Comparison of ENCODE assay signal across 12 cellular contexts in genomic region chr2:66445781-66446177, GRCh38. TPM values are rescaled to one million over a fixed set of nuclear protein-coding genes. Genes with fewer than 3 reads are reported as not detected.
DNase-seq lines count a peak whose midpoint lies in the region; TF ChIP-seq lines count a peak whose summit lies in the region.
"Had no signal": no experiment of that assay in that cellular context is flagged by ENCODE, and none has a peak within 500 bp of the region (broad histone marks: within the 10 kb centered on the region; RNA-seq: fewer than 3 reads in every experiment).

No MANE protein-coding gene starts in this region.

- H3K9me2 ChIP-seq in hepatocyte (replicated peaks; ENCODE audit: insufficient read depth) (no peaks in the 10 kb centered on the region), OCI-LY7 (ENCODE audit: insufficient read depth, low read length) (no peaks in the 10 kb centered on the region)

- no peaks in the 10 kb centered on the region for H3K9me3 ChIP-seq in hepatocyte (ENCODE audit: low read depth)
- H3K9me3 ChIP-seq in OCI-LY7 (ENCODE audit: low read length) = no peaks in the 10 kb centered on the region

- POLR2A ChIA-PET in BJ (lab: Charles Lee) (no interaction called here), OCI-LY7 (lab: Charles Lee) (no interaction called here)

- H3K27me3 ChIP-seq in BJ (ENCODE audit: control insufficient read depth, insufficient read depth, low read length) (no peaks in the 10 kb centered on the region), hepatocyte (no peaks in the 10 kb centered on the region)

- peaks cover 1% of the 10 kb centered on the region for H3K27me3 Mint-ChIP-seq in brain

- H3K4me1 ChIP-seq in hepatocyte (ENCODE audit: insufficient read depth) (peaks cover 7% of the 10 kb centered on the region), OCI-LY7 (ENCODE audit: insufficient read depth, low read length, poor library complexity, severe bottlenecking) (no peaks in the 10 kb centered on the region)

- H4K20me1 ChIP-seq in hepatocyte (ENCODE audit: insufficient read depth, poor library complexity, severe bottlenecking) = no peaks in the 10 kb centered on the region
- H4K20me1 ChIP-seq in OCI-LY7 (ENCODE audit: insufficient read depth, low read length) = no peaks in the 10 kb centered on the region

- CTCF ChIA-PET in BJ (lab: Yijun Ruan, JAX) = interaction anchor here (0.8 kb wide), 1 partner anchor 129 kb away, joined by 3 read pairs; no protein-coding TSS in a partner anchor
- CTCF ChIA-PET in OCI-LY7 (lab: Charles Lee; ENCODE audit: unreplicated experiment) = no interaction called here

- H3K36me3 ChIP-seq in BJ (ENCODE audit: control insufficient read depth, insufficient read depth, low read length) = peaks cover 22% of the 10 kb centered on the region
- no peaks in the 10 kb centered on the region for H3K36me3 ChIP-seq in hepatocyte (replicated peaks; ENCODE audit: insufficient read depth, low read depth)
- H3K36me3 ChIP-seq in OCI-LY7 (ENCODE audit: insufficient read depth, low read length) = no peaks in the 10 kb centered on the region

- H3K4me2 ChIP-seq in hepatocyte (peak overlapping the region; percentile 87), OCI-LY7 (ENCODE audit: low read length) (no peak overlapping the region)

- H3K4me3 Mint-ChIP-seq in brain = peak overlapping the region in 4 of 5 experiments; percentile 68 to 98 (median 92)
- H3K4me3 Mint-ChIP-seq: activated naive CD4-positive, alpha-beta T cell treated with anti-CD3 and anti-CD28 coated beads, Interleukin-2, amount 10 ng/mL, durations not matched to agents 7 days and 5 days had no signal

- 19% methylated on average over 25 of the region's 25 CpGs for WGBS in hepatocyte (ENCODE audit: low lambda C conversion rate, missing lambda C conversion rate)

- peak overlapping the region; percentile 93 for H3K27ac ChIP-seq in hepatocyte
- H3K27ac ChIP-seq in OCI-LY7 (ENCODE audit: low read depth, low read length, poor library complexity, severe bottlenecking) = no peak overlapping the region

- peak overlapping the region in 3 of 5 experiments; percentile 96 to 99 (median 96) for H3K27ac Mint-ChIP-seq in brain
- H3K27ac Mint-ChIP-seq: activated naive CD4-positive, alpha-beta T cell treated with anti-CD3 and anti-CD28 coated beads, Interleukin-2, amount 10 ng/mL, durations not matched to agents 7 days and 5 days had no signal

- peaks cover 82% of the 10 kb centered on the region for H3K4me1 Mint-ChIP-seq in brain
- H3K4me1 Mint-ChIP-seq: activated naive CD4-positive, alpha-beta T cell treated with anti-CD3 and anti-CD28 coated beads, Interleukin-2, amount 10 ng/mL, durations not matched to agents 7 days and 5 days had no signal

- TF ChIP-seq CTCF in BJ (IDR thresholded peaks at IDR 0.05; ENCODE audit: insufficient read depth, low read depth, low read length) = peak; percentile 16; the same call in 1 of the 2 replicates
- TF ChIP-seq CTCF in brain (conservative IDR thresholded peaks at IDR 0.05) = peak in 1 of 2 experiments; percentile 23
- TF ChIP-seq CTCF in hepatocyte (IDR thresholded peaks at IDR 0.05; ENCODE audit: poor library complexity) = peak; percentile 37
- TF ChIP-seq CTCF in OCI-LY7 (conservative IDR thresholded peaks at IDR 0.05; ENCODE audit: low read length) = no peak

- peaks cover 39% of the 10 kb centered on the region for H3K36me3 Mint-ChIP-seq in brain
- H3K36me3 Mint-ChIP-seq: activated naive CD4-positive, alpha-beta T cell treated with anti-CD3 and anti-CD28 coated beads, Interleukin-2, amount 10 ng/mL, durations not matched to agents 7 days and 5 days had no signal

- H3K9me3 Mint-ChIP-seq in brain = no peaks in the 10 kb centered on the region
- H3K9me3 Mint-ChIP-seq: activated naive CD4-positive, alpha-beta T cell treated with anti-CD3 and anti-CD28 coated beads, Interleukin-2, amount 10 ng/mL, durations not matched to agents 7 days and 5 days had no signal

- DNase-seq in BJ (ENCODE audit: low read depth) (no peak), hepatocyte (ENCODE audit: low spot score) (peak; percentile 55), posterior vena cava (ENCODE audit: low spot score) (peak; percentile 82), OCI-LY7 (ENCODE audit: low spot score) (no peak), NAMALWA (ENCODE audit: low spot score) (no peak), GF-D8 (lab: John Stamatoyannopoulos, UW) (no peak)
- DNase-seq in activated CD8-positive, alpha-beta memory T cell treated with anti-CD3 and anti-CD28 coated beads for 24 hours = no peak
- DNase-seq: activated naive CD4-positive, alpha-beta T cell treated with anti-CD3 and anti-CD28 coated beads, Interleukin-2, amount 10 ng/mL, durations not matched to agents 7 days and 5 days; left colon; NCI-H1930 had no signal

- intact Hi-C loops in posterior vena cava (cut with DNase I) = loop anchor here (2.0 to 5.0 kb wide), 3 partner anchors 131 to 247 kb away; no protein-coding TSS in a partner anchor
- intact Hi-C loops in OCI-LY7 (cut with micrococcal nuclease; ENCODE audit: unreplicated experiment) = no loop called here

- H3K4me3 ChIP-seq in BJ (ENCODE audit: low read depth, low read length) = peak overlapping the region; percentile 50
- H3K4me3 ChIP-seq in hepatocyte = peak overlapping the region; percentile 21
- no peak overlapping the region for H3K4me3 ChIP-seq in OCI-LY7 (ENCODE audit: low read depth, low read length, poor library complexity, severe bottlenecking)

- H3K79me2 ChIP-seq in hepatocyte = peaks cover 93% of the 10 kb centered on the region
- H3K79me2 ChIP-seq in OCI-LY7 (ENCODE audit: insufficient read depth, low read depth, low read length) = no peaks in the 10 kb centered on the region

- no TSS peak for BruUV-seq in OCI-LY7 (replicated peaks; lab: Mats Ljungman, UMichigan)

- H2AFZ ChIP-seq in hepatocyte = peak overlapping the region; percentile 46
- H2AFZ ChIP-seq in OCI-LY7 (ENCODE audit: low read length) = no peak overlapping the region

RNA-seq across cellular contexts. Expression of gene MEIS1, which starts 10.9 kb away (rescaled TPM):
- polyA plus RNA-seq in BJ (2011; rRNA removed) (57.4 and 65.7 TPM in 2 replicates), brain (ENCODE audit: insufficient read depth, low read depth, low replicate concordance) (3.5 TPM), hepatocyte (29.6 and 35.3 TPM in 2 replicates)
- 251 and 301 TPM in 2 replicates for polyA minus RNA-seq in BJ (2011; rRNA and poly(A)+ RNA removed)
- total RNA-seq in hepatocyte (32.8 and 35.5 TPM in 2 replicates), posterior vena cava (10 to 100 TPM; 63.4 to 96.9 TPM), OCI-LY7 (2022) (6.1 and 7.3 TPM in 2 replicates)
- 5.4 and 14.3 TPM in 2 replicates for total RNA-seq in OCI-LY7 (2014; rRNA removed; shearing (Covaris generic))
- total RNA-seq: T-helper 1 cell treated with Interleukin-12 subunit alpha and Interleukin-12 subunit beta and Interleukin-4 antibody, amounts not matched to agents 30 ng/mL and 1 ng/mL, for 36 hours had no signal

Comparison
In these comparisons a context has a peak if more than half of its experiments do, and no peak if none do; other contexts are left out.
1. DNase-seq: peak in hepatocyte (single experiment) and posterior vena cava (single experiment); none in BJ (single experiment), activated CD8-positive, alpha-beta memory T cell treated with anti-CD3 and anti-CD28 coated beads for 24 hours (single experiment), OCI-LY7 (single experiment), NAMALWA (single experiment) and GF-D8 (single experiment).